In genomic region chr4:56460085-56460484, GRCh38 we compare ENCODE assay signal across 13 cellular contexts. TPM values are rescaled to one million over a fixed set of nuclear protein-coding genes. Genes with fewer than 3 reads are reported as not detected.
DNase-seq lines count a peak whose midpoint lies in the region; ATAC-seq and TF ChIP-seq lines count a peak whose summit lies in the region.
"Had no signal": no experiment of that assay in that cellular context is flagged by ENCODE, and none has a peak within 500 bp of the region (broad histone marks: within the 10 kb centered on the region; RNA-seq: fewer than 3 reads in every experiment).

No MANE protein-coding gene starts in this region.

- H3K9me3 ChIP-seq in mammary epithelial cell (replicated peaks; ENCODE audit: insufficient read depth, low read length) (no peaks in the 10 kb centered on the region), ascending aorta (no peaks in the 10 kb centered on the region)
- H3K9me3 ChIP-seq: ovary had no signal

- CTCF ChIA-PET in Calu3 (lab: Charles Lee): no interaction called here
- CTCF ChIA-PET in mammary epithelial cell (lab: Charles Lee; ENCODE audit: low non-redundant PET): no interaction called here

- H3K4me3 ChIP-seq in mammary epithelial cell (replicated peaks in 1 of 3; ENCODE audit: insufficient read depth in 1 of 3, low read depth in 2 of 3, low read length in 3 of 3): no peak overlapping the region
- no peak overlapping the region for H3K4me3 ChIP-seq in ascending aorta
- H3K4me3 ChIP-seq: GM12878, ovary, skin epidermis had no signal

- dilution Hi-C loops in mammary epithelial cell (cut with HindIII; ENCODE audit: low sequenced_read_pairs): loop anchor here (5.0 kb wide), 1 partner anchor 73 kb away; the partner anchor contains the start of gene AASDH

- H3K36me3 ChIP-seq in mammary epithelial cell (ENCODE audit: insufficient read depth, low read length) (peaks cover 45% of the 10 kb centered on the region), ascending aorta (peaks cover 7 to 47% of the 10 kb centered on the region in 2 donors)
- H3K36me3 ChIP-seq: ovary had no signal

- H2AFZ ChIP-seq in mammary epithelial cell (ENCODE audit: low read depth, low read length): no peak overlapping the region

- H3K79me2 ChIP-seq in mammary epithelial cell (ENCODE audit: insufficient read depth, low read length): peaks cover 73% of the 10 kb centered on the region

- BruUV-seq in Calu3 (replicated peaks; lab: Mats Ljungman, UMichigan) (no TSS peak), mammary epithelial cell (replicated peaks; lab: Mats Ljungman, UMichigan) (no TSS peak)

- peaks cover 41% of the 10 kb centered on the region for H3K36me3 Mint-ChIP-seq in Calu3 (ENCODE audit: insufficient read depth, unreplicated experiment)
- peaks cover 47% of the 10 kb centered on the region for H3K36me3 Mint-ChIP-seq in HFFc6 (ENCODE audit: low read depth)

- DNase-seq in Calu3 (no peak), HFFc6 (no peak), mammary epithelial cell (peak; percentile 24), ascending aorta (ENCODE audit: low spot score in 2 of 2) (no peak)
- DNase-seq: activated CD4-positive, alpha-beta T cell treated with anti-CD3 and anti-CD28 coated beads, Interleukin-2, amount 50 U/mL, for 4 hours; NCI-H2107; ovary; RPMI8226 had no signal

- no peak overlapping the region for H3K9ac ChIP-seq in mammary epithelial cell (ENCODE audit: insufficient read depth, low read length)

- H3K4me3 Mint-ChIP-seq in Calu3 (ENCODE audit: low read depth, unreplicated experiment) (no peak overlapping the region), HFFc6 (no peak overlapping the region)

- H3K4me1 Mint-ChIP-seq in Calu3 (ENCODE audit: low read depth, unreplicated experiment): peaks cover 8% of the 10 kb centered on the region
- H3K4me1 Mint-ChIP-seq in HFFc6 (ENCODE audit: low read depth): peaks cover 10% of the 10 kb centered on the region

- intact Hi-C loops in Calu3 (cut with micrococcal nuclease; ENCODE audit: unreplicated experiment) (no loop called here), mammary epithelial cell (cut with micrococcal nuclease) (no loop called here), ascending aorta (cut with DNase I) (loop anchor here (10.0 kb wide), 1 partner anchor 445 kb away; the partner anchor contains the start of gene REST)

- H3K4me1 ChIP-seq in mammary epithelial cell (ENCODE audit: insufficient read depth, low read length) (peaks cover 7% of the 10 kb centered on the region), ascending aorta (peaks cover 0 to 3% of the 10 kb centered on the region in 2 donors)

- H3K9me3 Mint-ChIP-seq in Calu3 (ENCODE audit: low read depth, unreplicated experiment) (no peaks in the 10 kb centered on the region), HFFc6 (no peaks in the 10 kb centered on the region)

- H3K27me3 ChIP-seq in mammary epithelial cell (ENCODE audit: insufficient read depth, low read length) (no peaks in the 10 kb centered on the region), ascending aorta (no peaks in the 10 kb centered on the region)
- H3K27me3 ChIP-seq: ovary had no signal

- H4K20me1 ChIP-seq in mammary epithelial cell (ENCODE audit: insufficient read depth, low read length): no peaks in the 10 kb centered on the region

- no peak for ATAC-seq in HG02763 (IDR thresholded peaks at IDR 0.05; ENCODE audit: unreplicated experiment)
- ATAC-seq: GM12878 had no signal

- WGBS in mammary epithelial cell (ENCODE audit: low coverage, missing lambda C conversion rate): 41% methylated on average over 3 of the region's 3 CpGs

- H3K27me3 Mint-ChIP-seq in Calu3 (ENCODE audit: unreplicated experiment): no peaks in the 10 kb centered on the region
- no peaks in the 10 kb centered on the region for H3K27me3 Mint-ChIP-seq in HFFc6 (ENCODE audit: insufficient read depth)

- H3K27ac Mint-ChIP-seq in Calu3 (ENCODE audit: unreplicated experiment) (peak overlapping the region; percentile 9), HFFc6 (peak overlapping the region; percentile 15; the same call in 1 of the 2 replicates)

- TF ChIP-seq CTCF in Calu3 (IDR thresholded peaks at IDR 0.05; ENCODE audit: unreplicated experiment) (no peak), HFFc6 (IDR thresholded peaks at IDR 0.05) (no peak), mammary epithelial cell (conservative IDR thresholded peaks at IDR 0.05 in 1 of 2, IDR thresholded peaks at IDR 0.05 in 1 of 2; ENCODE audit: extremely low read depth in 1 of 2, insufficient read depth in 1 of 2, low read depth in 1 of 2, low read length in 2 of 2) (no peak), ascending aorta (IDR thresholded peaks at IDR 0.05) (no peak)

- peak overlapping the region; percentile 16 for H3K4me2 ChIP-seq in mammary epithelial cell (ENCODE audit: insufficient read depth, low read depth, low read length)

- in situ Hi-C loops in mammary epithelial cell (cut with MboI; ENCODE audit: low sequenced_read_pairs in 2 of 2): loop anchor here in 1 of 2 donors (25.0 kb wide), 1 partner anchor 527 kb away; the partner anchor contains the start of genes NOA1 and POLR2B

- peak overlapping the region; percentile 2 for H3K27ac ChIP-seq in mammary epithelial cell (ENCODE audit: insufficient read depth, low read depth, low read length)
- no peak overlapping the region for H3K27ac ChIP-seq in ascending aorta
- H3K27ac ChIP-seq: C4-2B, ovary, skin epidermis had no signal

RNA-seq across cellular contexts. Expression of gene SRP72, which starts 7.3 kb away (rescaled TPM):
- total RNA-seq in Calu3 (2022) (75.2 and 78.0 TPM in 2 replicates), mammary epithelial cell (100 to 1,000 TPM in 1 of 2 donors, 10 to 100 TPM in 1; 91.2 to 190 TPM), ascending aorta (89.4 TPM)
- 100 to 1,000 TPM; 152 to 180 (median 166) TPM for total RNA-seq in HFFc6 (2021; fragmentation: NEBNext Ultra II Directional; extraction: Animal tissue kit (Norgen Biotek cat#: 25700))
- 149 TPM for polyA plus RNA-seq in mammary epithelial cell
- polyA minus RNA-seq in mammary epithelial cell: 183 TPM

RNA-seq across cellular contexts. Expression of gene PAICS, which starts 24.0 kb away (rescaled TPM):
- 116 and 131 TPM in 2 replicates for total RNA-seq in Calu3 (2022)
- 100 to 1,000 TPM; 136 to 177 (median 168) TPM for total RNA-seq in HFFc6 (2021; fragmentation: NEBNext Ultra II Directional; extraction: Animal tissue kit (Norgen Biotek cat#: 25700))
- 100 to 1,000 TPM in 1 of 2 donors, 10 to 100 TPM in 1; 37.0 to 139 TPM for total RNA-seq in mammary epithelial cell
- 144 TPM for polyA plus RNA-seq in mammary epithelial cell
- polyA minus RNA-seq in mammary epithelial cell: 154 TPM
- 9.6 TPM for total RNA-seq in ascending aorta

RNA-seq across cellular contexts. Expression of gene PPAT, which starts 24.7 kb away (rescaled TPM):
- total RNA-seq in Calu3 (2022): 28.9 and 31.2 TPM in 2 replicates
- 10 to 100 TPM; 19.3 to 26.3 (median 22.3) TPM for total RNA-seq in HFFc6 (2021; fragmentation: NEBNext Ultra II Directional; extraction: Animal tissue kit (Norgen Biotek cat#: 25700))
- total RNA-seq in mammary epithelial cell: 10 to 100 TPM; 20.0 to 28.4 TPM
- polyA plus RNA-seq in mammary epithelial cell: 12.4 TPM
- 21.0 TPM for polyA minus RNA-seq in mammary epithelial cell
- total RNA-seq in ascending aorta: 3.6 TPM

RNA-seq across cellular contexts. Expression of gene ARL9, which starts 45.5 kb away (rescaled TPM):
- total RNA-seq in Calu3 (2022): 0.26 and 0.56 TPM in 2 replicates
- under 1 TPM in 4 of 6 experiments, not detected in 2; 0.07 to 0.18 (median 0.12) TPM for total RNA-seq in HFFc6 (2021; fragmentation: NEBNext Ultra II Directional; extraction: Animal tissue kit (Norgen Biotek cat#: 25700))
- total RNA-seq in mammary epithelial cell: under 1 TPM; 0.17 to 0.42 TPM
- polyA plus RNA-seq in mammary epithelial cell: 0.57 TPM
- polyA minus RNA-seq in mammary epithelial cell: not detected
- not detected for total RNA-seq in ascending aorta
- total RNA-seq: GM12878, subcutaneous adipose tissue had no signal
- polyA plus RNA-seq: GM12878 had no signal
